In genomic region chr3:184415229-184415517, GRCh38 we compare ENCODE assay signal across 29 cellular contexts. TPM values are rescaled to one million over a fixed set of nuclear protein-coding genes. Genes with fewer than 3 reads are reported as not detected.
DNase-seq lines count a peak whose midpoint lies in the region; ATAC-seq, FAIRE-seq and TF ChIP-seq lines count a peak whose summit lies in the region.
"Had no signal": no experiment of that assay in that cellular context is flagged by ENCODE, and none has a peak within 500 bp of the region (broad histone marks: within the 10 kb centered on the region; RNA-seq: fewer than 3 reads in every experiment).

No MANE protein-coding gene starts in this region.

- TF ChIP-seq RAD21 in HepG2 (CRISPR knock-in tag; IDR thresholded peaks at IDR 0.05) = no peak

- H3K4me1 Mint-ChIP-seq in neural progenitor cell = peaks cover 7% of the 10 kb centered on the region
- no peaks in the 10 kb centered on the region for H3K4me1 Mint-ChIP-seq in natural killer cell
- H3K4me1 Mint-ChIP-seq in activated T-helper 2 cell treated with anti-CD3 and anti-CD28 coated beads, Interferon-gamma antibody, Interleukin-2, Interleukin-4, amounts not matched to agents 10 μg/mL and 5 μg/mL and 100 μg/mL, durations not matched to agents 14 hours and 24 hours and 36 hours (ENCODE audit: low read depth) = no peaks in the 10 kb centered on the region
- H3K4me1 Mint-ChIP-seq: CD4-positive, CD25-positive, alpha-beta regulatory T cell had no signal

- H3K9ac ChIP-seq in HepG2 (ENCODE audit: insufficient read depth, low read depth, low read length) (no peak overlapping the region), neural progenitor cell (no peak overlapping the region)
- H3K9ac ChIP-seq: BLaER1 had no signal

- POLR2A ChIA-PET in HepG2 (lab: Yijun Ruan, JAX) = interaction anchor here (0.7 kb wide), 1 partner anchor 16 kb away, joined by 3 read pairs; no protein-coding TSS in a partner anchor

- H3K27ac ChIP-seq in HepG2 (ENCODE audit: extremely low read length, insufficient read depth, low read length) (no peak overlapping the region), right lobe of liver (no peak overlapping the region), neural progenitor cell (no peak overlapping the region)
- H3K27ac ChIP-seq: 22Rv1, A549, BLaER1 had no signal

- no peak for FAIRE-seq in HepG2 (lab: Jason Lieb, UNC)
- FAIRE-seq: A549, GM18507 had no signal

- H3K4me1 ChIP-seq in HepG2 (ENCODE audit: insufficient read depth, low read length) = peaks cover 41% of the 10 kb centered on the region
- peaks cover 0 to 5% (median 2%) of the 10 kb centered on the region in 4 donors for H3K4me1 ChIP-seq in right lobe of liver
- H3K4me1 ChIP-seq in neural progenitor cell = no peaks in the 10 kb centered on the region
- H3K4me1 ChIP-seq: A549, BE2C had no signal

- no peaks in the 10 kb centered on the region for H3F3A ChIP-seq in neural progenitor cell (ENCODE audit: low read depth)

- peak; percentile 15 for DNase-seq in HepG2 (ENCODE audit: low spot score)
- no peak for DNase-seq in right lobe of liver
- DNase-seq in Jurkat, Clone E6-1 (ENCODE audit: low read depth, low spot score) = peak; percentile 15
- DNase-seq in neural progenitor cell (ENCODE audit: low spot score) = peak; percentile 10
- no peak for DNase-seq in natural killer cell
- DNase-seq in activated effector memory CD4-positive, alpha-beta T cell treated with Interleukin-2 at 50 U/mL for 16 hours = no peak
- DNase-seq in activated T-helper 2 cell treated with anti-CD3 and anti-CD28 coated beads, Interferon-gamma antibody, Interleukin-2, Interleukin-4, amounts not matched to agents 10 μg/mL and 5 μg/mL and 100 μg/mL, durations not matched to agents 14 hours and 24 hours and 36 hours (ENCODE audit: low spot score) = no peak
- DNase-seq: ACHN; BE2C; C1 segment of cervical spinal cord; CD4-positive, alpha-beta memory T cell; CD4-positive, CD25-positive, alpha-beta regulatory T cell; CD8-positive, alpha-beta memory T cell; COR-L47; DMS 273 treated with DMSO at 0.1 percent for 48 hours; DMS153; DMS53; DMS79; DND-41; EL; GDM1 had no signal

- H3K79me2 ChIP-seq in HepG2 (ENCODE audit: insufficient read depth, low read length) (no peaks in the 10 kb centered on the region), neural progenitor cell (ENCODE audit: low read depth) (no peaks in the 10 kb centered on the region)

- no peaks in the 10 kb centered on the region for H3K36me3 Mint-ChIP-seq in neural progenitor cell
- no peaks in the 10 kb centered on the region for H3K36me3 Mint-ChIP-seq in natural killer cell
- no peaks in the 10 kb centered on the region for H3K36me3 Mint-ChIP-seq in activated T-helper 2 cell treated with anti-CD3 and anti-CD28 coated beads, Interferon-gamma antibody, Interleukin-2, Interleukin-4, amounts not matched to agents 10 μg/mL and 5 μg/mL and 100 μg/mL, durations not matched to agents 14 hours and 24 hours and 36 hours (ENCODE audit: low read depth)
- H3K36me3 Mint-ChIP-seq: CD14-positive monocyte; CD4-positive, alpha-beta memory T cell; CD4-positive, CD25-positive, alpha-beta regulatory T cell; CD8-positive, alpha-beta memory T cell had no signal

- intact Hi-C loops in HepG2 (cut with micrococcal nuclease; ENCODE audit: unreplicated experiment) (loop anchor here (5.0 kb wide), 1 partner anchor 127 kb away; no protein-coding TSS in a partner anchor), right lobe of liver (cut with DNase I) (no loop called here), natural killer cell (cut with micrococcal nuclease) (loop anchor here (10.0 kb wide), 1 partner anchor 130 kb away; no protein-coding TSS in a partner anchor)
- intact Hi-C loops in activated T-helper 2 cell treated with anti-CD3 and anti-CD28 coated beads, Interferon-gamma antibody, Interleukin-2, Interleukin-4, amounts not matched to agents 10 μg/mL and 5 μg/mL and 100 μg/mL, durations not matched to agents 14 hours and 24 hours and 36 hours (cut with micrococcal nuclease) = loop anchor here (5.0 kb wide), 1 partner anchor 97 kb away; no protein-coding TSS in a partner anchor

- TF ChIP-seq POLR2A in HepG2 (IDR thresholded peaks at IDR 0.05; ENCODE audit: insufficient read depth in 1 of 2, low read depth in 2 of 2, low read length in 2 of 2) (no peak), right lobe of liver (IDR thresholded peaks at IDR 0.05) (no peak)

- H3K4me3 ChIP-seq in HepG2 (replicated peaks in 1 of 3; ENCODE audit: insufficient read depth in 1 of 3, low read depth in 2 of 3, low read length in 3 of 3) (peak overlapping the region in 1 of 3 experiments; percentile 33; a peak in 1 of 6 replicates), right lobe of liver (no peak overlapping the region), neural progenitor cell (no peak overlapping the region)
- no peak overlapping the region for H3K4me3 ChIP-seq in Jurkat, Clone E6-1 (ENCODE audit: low read length)
- H3K4me3 ChIP-seq: A549, BLaER1, GM12878 had no signal

- H3K27ac Mint-ChIP-seq in neural progenitor cell (no peak overlapping the region), natural killer cell (no peak overlapping the region)
- H3K27ac Mint-ChIP-seq in activated T-helper 2 cell treated with anti-CD3 and anti-CD28 coated beads, Interferon-gamma antibody, Interleukin-2, Interleukin-4, amounts not matched to agents 10 μg/mL and 5 μg/mL and 100 μg/mL, durations not matched to agents 14 hours and 24 hours and 36 hours = no peak overlapping the region
- H3K27ac Mint-ChIP-seq: CD14-positive monocyte; CD4-positive, alpha-beta memory T cell; CD4-positive, CD25-positive, alpha-beta regulatory T cell had no signal

- H3K27me3 Mint-ChIP-seq in neural progenitor cell (ENCODE audit: insufficient read depth, low read depth) (peaks cover 3% of the 10 kb centered on the region), natural killer cell (ENCODE audit: low read depth in 2 of 2) (peaks cover 6 to 7% of the 10 kb centered on the region in 2 donors)
- H3K27me3 Mint-ChIP-seq in activated T-helper 2 cell treated with anti-CD3 and anti-CD28 coated beads, Interferon-gamma antibody, Interleukin-2, Interleukin-4, amounts not matched to agents 10 μg/mL and 5 μg/mL and 100 μg/mL, durations not matched to agents 14 hours and 24 hours and 36 hours (ENCODE audit: low read depth) = peaks cover 5% of the 10 kb centered on the region

- TF ChIP-seq EP300 in HepG2 (IDR thresholded peaks at IDR 0.05; ENCODE audit: low read depth in 2 of 2, low read length in 2 of 2) (no peak), HepG2 (CRISPR knock-in tag; IDR thresholded peaks at IDR 0.05; ENCODE audit: borderline replicate concordance) (no peak)

- in situ Hi-C loops in HepG2 (cut with HindIII; ENCODE audit: extremely low pct_ligation_motif_present, low pct_unique_long_range_greater_than_20kb) = no loop called here

- H4K20me1 ChIP-seq in HepG2 (ENCODE audit: insufficient read depth, low read length) = no peaks in the 10 kb centered on the region
- no peaks in the 10 kb centered on the region for H4K20me1 ChIP-seq in neural progenitor cell (ENCODE audit: low read depth)
- H4K20me1 ChIP-seq: BLaER1 had no signal

- H3K9me3 ChIP-seq in HepG2 (ENCODE audit: low read length) = no peaks in the 10 kb centered on the region
- H3K9me3 ChIP-seq in right lobe of liver = no peaks in the 10 kb centered on the region
- no peaks in the 10 kb centered on the region for H3K9me3 ChIP-seq in neural progenitor cell (ENCODE audit: low read depth)
- H3K9me3 ChIP-seq: A549, BE2C, BLaER1 had no signal

- H3K4me3 Mint-ChIP-seq in neural progenitor cell (no peak overlapping the region), natural killer cell (no peak overlapping the region)
- no peak overlapping the region for H3K4me3 Mint-ChIP-seq in activated T-helper 2 cell treated with anti-CD3 and anti-CD28 coated beads, Interferon-gamma antibody, Interleukin-2, Interleukin-4, amounts not matched to agents 10 μg/mL and 5 μg/mL and 100 μg/mL, durations not matched to agents 14 hours and 24 hours and 36 hours (ENCODE audit: low read depth)
- H3K4me3 Mint-ChIP-seq: CD14-positive monocyte; CD4-positive, alpha-beta memory T cell; CD4-positive, CD25-positive, alpha-beta regulatory T cell; CD8-positive, alpha-beta memory T cell had no signal

- BruUV-seq in HepG2 (replicated peaks; lab: Mats Ljungman, UMichigan) = no TSS peak

- ATAC-seq in HepG2 (no peak), right lobe of liver (no peak), natural killer cell (no peak)
- ATAC-seq: A549, GM12878 had no signal

- CTCF ChIA-PET in HepG2 (lab: Yijun Ruan, JAX; ENCODE audit: low intra/inter-chr PET ratio, low total read pairs) = no interaction called here

- H2AFZ ChIP-seq in HepG2 (ENCODE audit: low read length) (no peak overlapping the region), neural progenitor cell (replicated peaks) (no peak overlapping the region)

- TF ChIP-seq CTCF in HepG2 (CRISPR knock-in tag; IDR thresholded peaks at IDR 0.05) = no peak
- no peak for TF ChIP-seq CTCF in right lobe of liver (IDR thresholded peaks at IDR 0.05)
- TF ChIP-seq CTCF in neural progenitor cell (IDR thresholded peaks at IDR 0.05) = no peak
- TF ChIP-seq CTCF in natural killer cell (IDR thresholded peaks at IDR 0.05) = no peak

- H3K27me3 ChIP-seq in HepG2 (ENCODE audit: control insufficient read depth in 1 of 2, insufficient read depth in 2 of 2, low read length in 2 of 2) (no peaks in the 10 kb centered on the region; a peak in 1 of 5 replicates), right lobe of liver (no peaks in the 10 kb centered on the region), neural progenitor cell (no peaks in the 10 kb centered on the region)
- H3K27me3 ChIP-seq: BE2C, BLaER1 had no signal

- H3K9me3 Mint-ChIP-seq in neural progenitor cell (no peaks in the 10 kb centered on the region), natural killer cell (no peaks in the 10 kb centered on the region)
- H3K9me3 Mint-ChIP-seq in activated T-helper 2 cell treated with anti-CD3 and anti-CD28 coated beads, Interferon-gamma antibody, Interleukin-2, Interleukin-4, amounts not matched to agents 10 μg/mL and 5 μg/mL and 100 μg/mL, durations not matched to agents 14 hours and 24 hours and 36 hours = no peaks in the 10 kb centered on the region
- H3K9me3 Mint-ChIP-seq: CD4-positive, alpha-beta memory T cell; CD8-positive, alpha-beta memory T cell had no signal

- H3K4me2 ChIP-seq in HepG2 (ENCODE audit: low read depth, low read length) (peak overlapping the region; percentile 49), neural progenitor cell (no peak overlapping the region)
- H3K4me2 ChIP-seq: A549, BLaER1 had no signal

- H3K36me3 ChIP-seq in HepG2 (replicated peaks in 1 of 2; ENCODE audit: control insufficient read depth in 1 of 2, insufficient read depth in 2 of 2, low read length in 2 of 2) (no peaks in the 10 kb centered on the region), right lobe of liver (no peaks in the 10 kb centered on the region), neural progenitor cell (no peaks in the 10 kb centered on the region)
- H3K36me3 ChIP-seq: BE2C, BLaER1 had no signal

- 5% methylated on average over 4 of the region's 4 CpGs for WGBS in HepG2 (ENCODE audit: low lambda C conversion rate)
- 88% methylated on average over 1 of the region's 4 CpGs for WGBS in right lobe of liver (ENCODE audit: insufficient coverage, low coverage, low lambda C conversion rate, missing lambda C conversion rate)

RNA-seq across cellular contexts. Expression of gene CHRD, which starts 35.3 kb away (rescaled TPM):
- total RNA-seq in HepG2 (2016; rRNA removed; fragmentation: Illumina TruSeq; extraction: Trizol) (3.4 and 22.2 TPM in 2 replicates), right lobe of liver (10 to 100 TPM; 19.5 to 97.2 (median 64.8) TPM), neural progenitor cell (ENCODE audit: low replicate concordance) (2.3 and 6.8 TPM in 2 replicates), natural killer cell (under 1 TPM in 1 of 3 donors, not detected in 2; 0.78 TPM)
- total RNA-seq in HepG2 (2016; cell fraction: cytosol; rRNA removed; fragmentation: Illumina TruSeq; extraction: Trizol; ENCODE audit: low read depth) = 16.0 and 17.2 TPM in 2 replicates
- total RNA-seq in HepG2 (2016; cell fraction: insoluble cytoplasmic fraction; rRNA removed; fragmentation: Illumina TruSeq; extraction: Trizol) = 2.6 and 23.2 TPM in 2 replicates
- total RNA-seq in HepG2 (2016; cell fraction: membrane; rRNA removed; fragmentation: Illumina TruSeq; extraction: Trizol) = 2.9 and 4.1 TPM in 2 replicates
- 31.4 and 33.6 TPM in 2 replicates for total RNA-seq in HepG2 (2016; cell fraction: nucleus; rRNA removed; fragmentation: Illumina TruSeq; extraction: Trizol)
- 35.2 and 59.2 TPM in 2 replicates for polyA plus RNA-seq in HepG2 (2011; rRNA removed)
- polyA plus RNA-seq in HepG2 (2011; cell fraction: cytosol; rRNA removed) = 5.2 and 6.9 TPM in 2 replicates
- polyA plus RNA-seq in HepG2 (2011; cell fraction: nucleus; rRNA removed) = 977 and 1,005 TPM in 2 replicates
- polyA plus RNA-seq in HepG2 (2012) = 28.8 and 40.2 TPM in 2 replicates
- 0.42 and 0.59 TPM in 2 replicates for polyA plus RNA-seq in HepG2 (2016; cell fraction: cytosol; fragmentation: Illumina TruSeq; extraction: Trizol; ENCODE audit: low read depth)
- polyA plus RNA-seq in HepG2 (2016; cell fraction: insoluble cytoplasmic fraction; fragmentation: Illumina TruSeq; extraction: Trizol; ENCODE audit: low read depth) = 2.7 and 3.7 TPM in 2 replicates
- polyA plus RNA-seq in HepG2 (2016; cell fraction: membrane; fragmentation: Illumina TruSeq; extraction: Trizol; ENCODE audit: low read depth) = 1.1 and 1.5 TPM in 2 replicates
- polyA plus RNA-seq in HepG2 (2016; cell fraction: nucleus; fragmentation: Illumina TruSeq; extraction: Trizol; ENCODE audit: insufficient read depth, low read depth) = 155 and 159 TPM in 2 replicates
- 1.3 and 22.4 TPM in 2 replicates for polyA minus RNA-seq in HepG2 (2011; rRNA and poly(A)+ RNA removed; ENCODE audit: low replicate concordance)
- polyA minus RNA-seq in HepG2 (2011; cell fraction: cytosol; rRNA and poly(A)+ RNA removed) = 3.4 and 5.3 TPM in 2 replicates
- polyA minus RNA-seq in HepG2 (2011; cell fraction: nucleus; rRNA and poly(A)+ RNA removed) = 74.3 and 78.8 TPM in 2 replicates
- not detected for polyA plus RNA-seq in Jurkat, Clone E6-1 (2012; ENCODE audit: insufficient read depth, insufficient read length)
- total RNA-seq in activated T-helper 2 cell treated with anti-CD3 and anti-CD28 coated beads, Interferon-gamma antibody, Interleukin-2, Interleukin-4, amounts not matched to agents 10 μg/mL and 5 μg/mL and 100 μg/mL, durations not matched to agents 14 hours and 24 hours and 36 hours = 0.07 TPM in 1 of 2 replicates, not detected in the other
- total RNA-seq: CD4-positive, alpha-beta memory T cell; CD4-positive, CD25-positive, alpha-beta regulatory T cell; GM12878 had no signal
- polyA plus RNA-seq: CD14-positive monocyte; CD4-positive, alpha-beta memory T cell; CD4-positive, CD25-positive, alpha-beta regulatory T cell; CD8-positive, alpha-beta memory T cell; GM12878 had no signal

RNA-seq across cellular contexts. Expression of gene THPO, which starts 37.2 kb away (rescaled TPM):
- total RNA-seq in HepG2 (2016; rRNA removed; fragmentation: Illumina TruSeq; extraction: Trizol) = 2.8 and 2.9 TPM in 2 replicates
- 2.6 and 3.9 TPM in 2 replicates for total RNA-seq in HepG2 (2016; cell fraction: cytosol; rRNA removed; fragmentation: Illumina TruSeq; extraction: Trizol; ENCODE audit: low read depth)
- total RNA-seq in HepG2 (2016; cell fraction: insoluble cytoplasmic fraction; rRNA removed; fragmentation: Illumina TruSeq; extraction: Trizol) = 2.3 and 2.8 TPM in 2 replicates
- total RNA-seq in HepG2 (2016; cell fraction: membrane; rRNA removed; fragmentation: Illumina TruSeq; extraction: Trizol) = 5.2 and 5.5 TPM in 2 replicates
- total RNA-seq in HepG2 (2016; cell fraction: nucleus; rRNA removed; fragmentation: Illumina TruSeq; extraction: Trizol) = 2.5 and 4.7 TPM in 2 replicates
- polyA plus RNA-seq in HepG2 (2011; rRNA removed) = 4.7 and 4.8 TPM in 2 replicates
- 4.9 and 5.7 TPM in 2 replicates for polyA plus RNA-seq in HepG2 (2011; cell fraction: cytosol; rRNA removed)
- 7.5 and 7.9 TPM in 2 replicates for polyA plus RNA-seq in HepG2 (2011; cell fraction: nucleus; rRNA removed)
- polyA plus RNA-seq in HepG2 (2012) = 7.3 and 8.9 TPM in 2 replicates
- 7.6 and 11.0 TPM in 2 replicates for polyA plus RNA-seq in HepG2 (2016; cell fraction: cytosol; fragmentation: Illumina TruSeq; extraction: Trizol; ENCODE audit: low read depth)
- 7.4 and 10.7 TPM in 2 replicates for polyA plus RNA-seq in HepG2 (2016; cell fraction: insoluble cytoplasmic fraction; fragmentation: Illumina TruSeq; extraction: Trizol; ENCODE audit: low read depth)
- polyA plus RNA-seq in HepG2 (2016; cell fraction: membrane; fragmentation: Illumina TruSeq; extraction: Trizol; ENCODE audit: low read depth) = 17.1 and 18.8 TPM in 2 replicates
- 13.0 and 14.1 TPM in 2 replicates for polyA plus RNA-seq in HepG2 (2016; cell fraction: nucleus; fragmentation: Illumina TruSeq; extraction: Trizol; ENCODE audit: insufficient read depth, low read depth)
- 0.61 and 6.7 TPM in 2 replicates for polyA minus RNA-seq in HepG2 (2011; rRNA and poly(A)+ RNA removed; ENCODE audit: low replicate concordance)
- 3.9 and 5.5 TPM in 2 replicates for polyA minus RNA-seq in HepG2 (2011; cell fraction: cytosol; rRNA and poly(A)+ RNA removed)
- polyA minus RNA-seq in HepG2 (2011; cell fraction: nucleus; rRNA and poly(A)+ RNA removed) = 4.0 and 4.8 TPM in 2 replicates
- 10 to 100 TPM in 3 of 6 experiments, 1 to 10 TPM in 3; 8.2 to 12.1 (median 10.5) TPM for total RNA-seq in right lobe of liver
- not detected for polyA plus RNA-seq in Jurkat, Clone E6-1 (2012; ENCODE audit: insufficient read depth, insufficient read length)
- 0.31 and 2.3 TPM in 2 replicates for total RNA-seq in neural progenitor cell (ENCODE audit: low replicate concordance)
- total RNA-seq in natural killer cell = not detected
- total RNA-seq in activated T-helper 2 cell treated with anti-CD3 and anti-CD28 coated beads, Interferon-gamma antibody, Interleukin-2, Interleukin-4, amounts not matched to agents 10 μg/mL and 5 μg/mL and 100 μg/mL, durations not matched to agents 14 hours and 24 hours and 36 hours = not detected in 2 replicates
- total RNA-seq: CD4-positive, alpha-beta memory T cell; CD4-positive, CD25-positive, alpha-beta regulatory T cell; CD8-positive, alpha-beta memory T cell; Daoy; GM12878 had no signal
- polyA plus RNA-seq: AG04450; CD14-positive monocyte; CD4-positive, alpha-beta memory T cell; CD4-positive, CD25-positive, alpha-beta regulatory T cell; CD8-positive, alpha-beta memory T cell; GM12878 had no signal

RNA-seq across cellular contexts. Expression of gene POLR2H, which starts 53.7 kb away (rescaled TPM):
- 109 and 118 TPM in 2 replicates for total RNA-seq in HepG2 (2016; rRNA removed; fragmentation: Illumina TruSeq; extraction: Trizol)
- 85.0 and 90.2 TPM in 2 replicates for total RNA-seq in HepG2 (2016; cell fraction: cytosol; rRNA removed; fragmentation: Illumina TruSeq; extraction: Trizol; ENCODE audit: low read depth)
- 113 and 114 TPM in 2 replicates for total RNA-seq in HepG2 (2016; cell fraction: insoluble cytoplasmic fraction; rRNA removed; fragmentation: Illumina TruSeq; extraction: Trizol)
- 110 and 111 TPM in 2 replicates for total RNA-seq in HepG2 (2016; cell fraction: membrane; rRNA removed; fragmentation: Illumina TruSeq; extraction: Trizol)
- 97.2 and 98.4 TPM in 2 replicates for total RNA-seq in HepG2 (2016; cell fraction: nucleus; rRNA removed; fragmentation: Illumina TruSeq; extraction: Trizol)
- polyA plus RNA-seq in HepG2 (2011; rRNA removed) = 165 and 194 TPM in 2 replicates
- polyA plus RNA-seq in HepG2 (2011; cell fraction: cytosol; rRNA removed) = 159 and 209 TPM in 2 replicates
- polyA plus RNA-seq in HepG2 (2011; cell fraction: nucleus; rRNA removed) = 292 and 351 TPM in 2 replicates
- polyA plus RNA-seq in HepG2 (2012) = 85.4 and 92.7 TPM in 2 replicates
- 70.3 and 83.0 TPM in 2 replicates for polyA plus RNA-seq in HepG2 (2016; cell fraction: cytosol; fragmentation: Illumina TruSeq; extraction: Trizol; ENCODE audit: low read depth)
- 116 and 125 TPM in 2 replicates for polyA plus RNA-seq in HepG2 (2016; cell fraction: insoluble cytoplasmic fraction; fragmentation: Illumina TruSeq; extraction: Trizol; ENCODE audit: low read depth)
- 90.4 and 98.9 TPM in 2 replicates for polyA plus RNA-seq in HepG2 (2016; cell fraction: membrane; fragmentation: Illumina TruSeq; extraction: Trizol; ENCODE audit: low read depth)
- 259 and 265 TPM in 2 replicates for polyA plus RNA-seq in HepG2 (2016; cell fraction: nucleus; fragmentation: Illumina TruSeq; extraction: Trizol; ENCODE audit: insufficient read depth, low read depth)
- polyA minus RNA-seq in HepG2 (2011; rRNA and poly(A)+ RNA removed; ENCODE audit: low replicate concordance) = 73.2 and 182 TPM in 2 replicates
- polyA minus RNA-seq in HepG2 (2011; cell fraction: cytosol; rRNA and poly(A)+ RNA removed) = 38.2 and 41.4 TPM in 2 replicates
- 89.4 and 96.7 TPM in 2 replicates for polyA minus RNA-seq in HepG2 (2011; cell fraction: nucleus; rRNA and poly(A)+ RNA removed)
- 10 to 100 TPM; 27.4 to 65.7 (median 35.3) TPM for total RNA-seq in right lobe of liver
- 225 TPM for polyA plus RNA-seq in Jurkat, Clone E6-1 (2012; ENCODE audit: insufficient read depth, insufficient read length)
- total RNA-seq in neural progenitor cell (ENCODE audit: low replicate concordance) = 128 and 173 TPM in 2 replicates
- total RNA-seq in natural killer cell = 10 to 100 TPM; 33.0 to 49.8 (median 41.1) TPM
- 150 and 155 TPM in 2 replicates for total RNA-seq in activated T-helper 2 cell treated with anti-CD3 and anti-CD28 coated beads, Interferon-gamma antibody, Interleukin-2, Interleukin-4, amounts not matched to agents 10 μg/mL and 5 μg/mL and 100 μg/mL, durations not matched to agents 14 hours and 24 hours and 36 hours

RNA-seq across cellular contexts. Expression of gene CLCN2, which starts 53.8 kb away (rescaled TPM):
- total RNA-seq in HepG2 (2016; rRNA removed; fragmentation: Illumina TruSeq; extraction: Trizol) = 5.2 and 13.5 TPM in 2 replicates
- 6.6 and 7.6 TPM in 2 replicates for total RNA-seq in HepG2 (2016; cell fraction: cytosol; rRNA removed; fragmentation: Illumina TruSeq; extraction: Trizol; ENCODE audit: low read depth)
- total RNA-seq in HepG2 (2016; cell fraction: insoluble cytoplasmic fraction; rRNA removed; fragmentation: Illumina TruSeq; extraction: Trizol) = 3.5 and 14.3 TPM in 2 replicates
- 5.6 and 6.9 TPM in 2 replicates for total RNA-seq in HepG2 (2016; cell fraction: membrane; rRNA removed; fragmentation: Illumina TruSeq; extraction: Trizol)
- total RNA-seq in HepG2 (2016; cell fraction: nucleus; rRNA removed; fragmentation: Illumina TruSeq; extraction: Trizol) = 19.4 and 22.0 TPM in 2 replicates
- polyA plus RNA-seq in HepG2 (2011; rRNA removed) = 11.4 and 14.3 TPM in 2 replicates
- polyA plus RNA-seq in HepG2 (2011; cell fraction: cytosol; rRNA removed) = 5.5 and 6.4 TPM in 2 replicates
- 41.8 and 47.0 TPM in 2 replicates for polyA plus RNA-seq in HepG2 (2011; cell fraction: nucleus; rRNA removed)
- polyA plus RNA-seq in HepG2 (2012) = 5.4 and 6.1 TPM in 2 replicates
- 2.0 and 2.6 TPM in 2 replicates for polyA plus RNA-seq in HepG2 (2016; cell fraction: cytosol; fragmentation: Illumina TruSeq; extraction: Trizol; ENCODE audit: low read depth)
- 4.8 and 5.5 TPM in 2 replicates for polyA plus RNA-seq in HepG2 (2016; cell fraction: insoluble cytoplasmic fraction; fragmentation: Illumina TruSeq; extraction: Trizol; ENCODE audit: low read depth)
- 3.7 and 4.4 TPM in 2 replicates for polyA plus RNA-seq in HepG2 (2016; cell fraction: membrane; fragmentation: Illumina TruSeq; extraction: Trizol; ENCODE audit: low read depth)
- polyA plus RNA-seq in HepG2 (2016; cell fraction: nucleus; fragmentation: Illumina TruSeq; extraction: Trizol; ENCODE audit: insufficient read depth, low read depth) = 50.3 and 58.1 TPM in 2 replicates
- 29.7 and 47.2 TPM in 2 replicates for polyA minus RNA-seq in HepG2 (2011; rRNA and poly(A)+ RNA removed; ENCODE audit: low replicate concordance)
- 5.3 and 6.0 TPM in 2 replicates for polyA minus RNA-seq in HepG2 (2011; cell fraction: cytosol; rRNA and poly(A)+ RNA removed)
- 26.4 and 31.7 TPM in 2 replicates for polyA minus RNA-seq in HepG2 (2011; cell fraction: nucleus; rRNA and poly(A)+ RNA removed)
- 1 to 10 TPM; 1.8 to 2.9 (median 2.5) TPM for total RNA-seq in right lobe of liver
- 7.6 TPM for polyA plus RNA-seq in Jurkat, Clone E6-1 (2012; ENCODE audit: insufficient read depth, insufficient read length)
- total RNA-seq in neural progenitor cell (ENCODE audit: low replicate concordance) = 16.5 and 38.2 TPM in 2 replicates
- 1 to 10 TPM; 7.8 to 8.2 (median 8.1) TPM for total RNA-seq in natural killer cell
- total RNA-seq in activated T-helper 2 cell treated with anti-CD3 and anti-CD28 coated beads, Interferon-gamma antibody, Interleukin-2, Interleukin-4, amounts not matched to agents 10 μg/mL and 5 μg/mL and 100 μg/mL, durations not matched to agents 14 hours and 24 hours and 36 hours = 6.9 and 9.6 TPM in 2 replicates

Comparison
In these comparisons a context has a peak if more than half of its experiments do, and no peak if none do; other contexts are left out.
1. DNase-seq: peak in HepG2 (single experiment), Jurkat, Clone E6-1 (single experiment) and neural progenitor cell (single experiment); none in right lobe of liver (0 of 3), natural killer cell (single experiment), activated effector memory CD4-positive, alpha-beta T cell treated with Interleukin-2 at 50 U/mL for 16 hours (single experiment) and activated T-helper 2 cell treated with anti-CD3 and anti-CD28 coated beads, Interferon-gamma antibody, Interleukin-2, Interleukin-4, amounts not matched to agents 10 μg/mL and 5 μg/mL and 100 μg/mL, durations not matched to agents 14 hours and 24 hours and 36 hours (single experiment).
2. intact Hi-C loops: an anchor here in HepG2 (5.0 kb wide), natural killer cell (10.0 kb wide) and activated T-helper 2 cell treated with anti-CD3 and anti-CD28 coated beads, Interferon-gamma antibody, Interleukin-2, Interleukin-4, amounts not matched to agents 10 μg/mL and 5 μg/mL and 100 μg/mL, durations not matched to agents 14 hours and 24 hours and 36 hours (5.0 kb wide); none called in right lobe of liver.